Comparison of ENCODE assay signal across 8 cellular contexts in the genomic region with DNA sequence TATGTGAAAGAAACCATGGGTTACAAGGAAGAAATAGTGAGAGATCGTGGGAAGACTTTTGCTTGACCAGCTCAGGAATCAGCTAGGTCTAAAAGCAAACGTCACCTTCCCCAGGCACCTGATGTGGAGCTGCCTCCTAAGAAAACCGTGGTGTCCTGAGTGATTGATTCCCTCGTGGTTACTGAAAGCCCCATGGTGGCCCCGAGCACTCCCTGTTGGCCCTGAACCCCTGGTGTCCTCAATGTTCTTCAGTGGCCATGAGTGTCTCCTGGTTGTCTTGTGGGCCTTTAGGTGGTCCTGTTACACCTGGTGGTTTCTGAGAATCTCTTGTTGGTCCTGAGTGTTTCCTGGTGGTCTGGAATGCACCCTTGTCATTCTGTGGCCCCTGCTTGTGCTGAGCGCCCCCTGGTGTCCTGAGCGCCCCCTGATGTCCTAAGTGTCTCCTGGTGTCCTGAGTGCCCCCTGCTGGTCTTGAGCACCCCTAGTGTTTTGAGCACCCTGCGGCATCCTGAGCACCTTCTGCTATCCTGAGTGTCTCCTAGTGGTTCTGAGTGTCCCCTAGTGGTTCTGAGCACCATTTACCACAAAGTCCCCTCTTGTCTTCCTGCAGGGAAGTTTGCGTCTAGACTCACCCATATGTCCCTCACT.
DNase-seq lines count a peak whose midpoint lies in the region; ATAC-seq, FAIRE-seq and TF ChIP-seq lines count a peak whose summit lies in the region.

No MANE protein-coding gene starts in this region.

- H4K20me1 ChIP-seq in K562 (replicated peaks; ENCODE audit: control insufficient read depth, insufficient read depth, low read length), result no peaks in the 10 kb centered on the region

- DNase-seq in Daoy (ENCODE audit: low read depth), result peak; percentile 54
- peak; percentile 22 for DNase-seq in HK-2 (ENCODE audit: unreplicated experiment)
- peak; percentile 42 for DNase-seq in T-helper 22 cell (ENCODE audit: low read depth)
- DNase-seq in K562 (ENCODE audit: extremely low read depth in 1 of 4, low spot score in 3 of 4), result peak; percentile 31 to 67 (median 46)
- peak; percentile 70 to 91 for DNase-seq in stimulated activated CD4-positive, alpha-beta T cell treated with anti-CD3 and anti-CD28 coated beads, Interleukin-12 subunit alpha, Interleukin-12 subunit beta, amount 100 ng/mL, for 24 hours (ENCODE audit: low read depth in 2 of 2)
- no peak for DNase-seq in coronary artery (ENCODE audit: low spot score)
- no peak for DNase-seq in GM03348 (ENCODE audit: low spot score)
- DNase-seq in iPS-NIHi11 (ENCODE audit: low spot score), result no peak

- peak in 1 of 2 experiments; percentile 31; a peak in 1 of 4 replicates for TF ChIP-seq RAD21 in K562 (CRISPR knock-in tag; conservative IDR thresholded peaks at IDR 0.05 in 1 of 2, IDR thresholded peaks at IDR 0.05 in 1 of 2)

- H3K27me3 ChIP-seq in K562 (ENCODE audit: control insufficient read depth in 2 of 2, insufficient read depth in 2 of 2, low read length in 2 of 2), result no peaks in the 10 kb centered on the region

- H3K9me1 ChIP-seq in K562 (ENCODE audit: control insufficient read depth, insufficient read depth, low read length), result no peaks in the 10 kb centered on the region

- CTCF ChIA-PET in K562 (lab: Yijun Ruan, JAX; ENCODE audit: low intra/inter-chr PET ratio), result interaction anchor here (0.6 kb wide), 2 partner anchors 97 to 227 kb away, joined by 3 read pairs; no protein-coding TSS in a partner anchor

- H2AFZ ChIP-seq in K562 (ENCODE audit: low read depth, low read length), result no peak overlapping the region

- no peak for TF ChIP-seq EP300 in K562 (IDR thresholded peaks at IDR 0.05; ENCODE audit: low read length)

- TF ChIP-seq CTCF in K562 (IDR thresholded peaks at IDR 0.05 in 2 of 3, conservative IDR thresholded peaks at IDR 0.05 in 1 of 3; ENCODE audit: insufficient read depth in 2 of 3, low read depth in 1 of 3, low read length in 3 of 3) (peak; percentile 89 to 99 (median 97)), coronary artery (IDR thresholded peaks at IDR 0.05) (no peak)

- no peaks in the 10 kb centered on the region for H3K9me3 ChIP-seq in K562 (replicated peaks; ENCODE audit: control insufficient read depth, insufficient read depth, low read depth, low read length)

- ATAC-seq in K562, result peak; percentile 97

- H3K4me1 ChIP-seq in K562 (replicated peaks in 1 of 2; ENCODE audit: control insufficient read depth in 2 of 2, insufficient read depth in 2 of 2, low read length in 2 of 2), result no peaks in the 10 kb centered on the region

- no peak for TF ChIP-seq POLR2A in K562 (conservative IDR thresholded peaks at IDR 0.05)

- WGBS in K562 (ENCODE audit: insufficient coverage, low coverage, missing lambda C conversion rate), result 1% methylated on average over 7 of the region's 9 CpGs

- H3K79me2 ChIP-seq in K562 (ENCODE audit: control insufficient read depth, insufficient read depth, low read length), result no peaks in the 10 kb centered on the region

- H3K9ac ChIP-seq in K562 (ENCODE audit: insufficient read depth in 1 of 2, low read depth in 2 of 2, low read length in 2 of 2), result no peak overlapping the region

- in situ Hi-C loops in K562 (cut with MboI), result no loop called here

- no peak overlapping the region for H3K27ac ChIP-seq in K562 (ENCODE audit: extremely low read depth, low read depth, low read length)
- no peak overlapping the region for H3K27ac ChIP-seq in coronary artery

- no peaks in the 10 kb centered on the region for H3K36me3 ChIP-seq in K562 (ENCODE audit: control insufficient read depth, insufficient read depth, low read length)

- BruUV-seq in K562 (replicated peaks; lab: Mats Ljungman, UMichigan), result no TSS peak

- FAIRE-seq in K562 (lab: Jason Lieb, UNC), result peak; percentile 15

- H3K4me2 ChIP-seq in K562 (ENCODE audit: insufficient read depth, low read length), result no peak overlapping the region

- intact Hi-C loops in K562 (cut with micrococcal nuclease), result no loop called here

- H3K4me3 ChIP-seq in K562, result no peak overlapping the region
- no peak overlapping the region for H3K4me3 ChIP-seq in coronary artery

- POLR2A ChIA-PET in K562 (lab: Yijun Ruan, JAX), result no interaction called here

TF ChIP-seq in K562, 482 proteins besides CTCF, POLR2A, EP300 and RAD21:
- TF ChIP-seq HNRNPK (IDR thresholded peaks at IDR 0.05; ENCODE audit: low read depth, low read length, poor library complexity, severe bottlenecking) (no peak), CTCFL (IDR thresholded peaks at IDR 0.05; ENCODE audit: borderline replicate concordance, insufficient read depth, low read depth, low read length, poor library complexity, severe bottlenecking) (peak; percentile 66), JUND (IDR thresholded peaks at IDR 0.05; ENCODE audit: borderline replicate concordance, low read depth, low read length) (0 out of 2 replicates have a peak, but pooled peaks have one; percentile 9), JUND (tag; IDR thresholded peaks at IDR 0.05; ENCODE audit: borderline replicate concordance, low read depth, low read length) (no peak), NRF1 (conservative IDR thresholded peaks at IDR 0.05 in 1 of 2, IDR thresholded peaks at IDR 0.05 in 1 of 2) (no peak), ZFX (CRISPR knock-in tag; IDR thresholded peaks at IDR 0.05) (no peak), CTBP1 (IDR thresholded peaks at IDR 0.05; ENCODE audit: borderline replicate concordance) (no peak), TBL1XR1 (IDR thresholded peaks at IDR 0.05; ENCODE audit: low read length in 2 of 2) (no peak), SMC3 (conservative IDR thresholded peaks at IDR 0.05; ENCODE audit: insufficient read depth, low read depth, low read length) (peak; percentile 29; the same call in 1 of the 2 replicates)
- TF ChIP-seq, protein P1, sequence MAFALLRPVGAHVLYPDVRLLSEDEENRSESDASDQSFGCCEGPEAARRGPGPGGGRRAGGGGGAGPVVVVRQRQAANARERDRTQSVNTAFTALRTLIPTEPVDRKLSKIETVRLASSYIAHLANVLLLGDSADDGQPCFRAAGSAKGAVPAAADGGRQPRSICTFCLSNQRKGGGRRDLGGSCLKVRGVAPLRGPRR (CRISPR knock-in tag; IDR thresholded peaks at IDR 0.05), result no peak
- TF ChIP-seq, protein P2, sequence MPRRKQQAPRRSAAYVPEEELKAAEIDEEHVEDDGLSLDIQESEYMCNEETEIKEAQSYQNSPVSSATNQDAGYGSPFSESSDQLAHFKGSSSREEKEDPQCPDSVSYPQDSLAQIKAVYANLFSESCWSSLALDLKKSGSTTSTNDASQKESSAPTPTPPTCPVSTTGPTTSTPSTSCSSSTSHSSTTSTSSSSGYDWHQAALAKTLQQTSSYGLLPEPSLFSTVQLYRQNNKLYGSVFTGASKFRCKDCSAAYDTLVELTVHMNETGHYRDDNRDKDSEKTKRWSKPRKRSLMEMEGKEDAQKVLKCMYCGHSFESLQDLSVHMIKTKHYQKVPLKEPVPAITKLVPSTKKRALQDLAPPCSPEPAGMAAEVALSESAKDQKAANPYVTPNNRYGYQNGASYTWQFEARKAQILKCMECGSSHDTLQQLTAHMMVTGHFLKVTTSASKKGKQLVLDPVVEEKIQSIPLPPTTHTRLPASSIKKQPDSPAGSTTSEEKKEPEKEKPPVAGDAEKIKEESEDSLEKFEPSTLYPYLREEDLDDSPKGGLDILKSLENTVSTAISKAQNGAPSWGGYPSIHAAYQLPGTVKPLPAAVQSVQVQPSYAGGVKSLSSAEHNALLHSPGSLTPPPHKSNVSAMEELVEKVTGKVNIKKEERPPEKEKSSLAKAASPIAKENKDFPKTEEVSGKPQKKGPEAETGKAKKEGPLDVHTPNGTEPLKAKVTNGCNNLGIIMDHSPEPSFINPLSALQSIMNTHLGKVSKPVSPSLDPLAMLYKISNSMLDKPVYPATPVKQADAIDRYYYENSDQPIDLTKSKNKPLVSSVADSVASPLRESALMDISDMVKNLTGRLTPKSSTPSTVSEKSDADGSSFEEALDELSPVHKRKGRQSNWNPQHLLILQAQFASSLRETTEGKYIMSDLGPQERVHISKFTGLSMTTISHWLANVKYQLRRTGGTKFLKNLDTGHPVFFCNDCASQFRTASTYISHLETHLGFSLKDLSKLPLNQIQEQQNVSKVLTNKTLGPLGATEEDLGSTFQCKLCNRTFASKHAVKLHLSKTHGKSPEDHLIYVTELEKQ (CRISPR knock-in tag; IDR thresholded peaks at IDR 0.05), result no peak
- TF ChIP-seq, protein P3, sequence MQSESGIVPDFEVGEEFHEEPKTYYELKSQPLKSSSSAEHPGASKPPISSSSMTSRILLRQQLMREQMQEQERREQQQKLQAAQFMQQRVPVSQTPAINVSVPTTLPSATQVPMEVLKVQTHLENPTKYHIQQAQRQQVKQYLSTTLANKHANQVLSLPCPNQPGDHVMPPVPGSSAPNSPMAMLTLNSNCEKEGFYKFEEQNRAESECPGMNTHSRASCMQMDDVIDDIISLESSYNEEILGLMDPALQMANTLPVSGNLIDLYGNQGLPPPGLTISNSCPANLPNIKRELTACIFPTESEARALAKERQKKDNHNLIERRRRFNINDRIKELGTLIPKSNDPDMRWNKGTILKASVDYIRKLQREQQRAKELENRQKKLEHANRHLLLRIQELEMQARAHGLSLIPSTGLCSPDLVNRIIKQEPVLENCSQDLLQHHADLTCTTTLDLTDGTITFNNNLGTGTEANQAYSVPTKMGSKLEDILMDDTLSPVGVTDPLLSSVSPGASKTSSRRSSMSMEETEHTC (IDR thresholded peaks at IDR 0.05), result no peak

Comparison
In these comparisons a context has a peak if more than half of its experiments do, and no peak if none do; other contexts are left out.
1. DNase-seq: peak in Daoy (single experiment), HK-2 (single experiment), T-helper 22 cell (single experiment), K562 (4 of 4) and stimulated activated CD4-positive, alpha-beta T cell treated with anti-CD3 and anti-CD28 coated beads, Interleukin-12 subunit alpha, Interleukin-12 subunit beta, amount 100 ng/mL, for 24 hours (2 of 2); none in coronary artery (single experiment), GM03348 (single experiment) and iPS-NIHi11 (single experiment).